ENCODE assay signal across 31 cellular contexts in the genomic region with DNA sequence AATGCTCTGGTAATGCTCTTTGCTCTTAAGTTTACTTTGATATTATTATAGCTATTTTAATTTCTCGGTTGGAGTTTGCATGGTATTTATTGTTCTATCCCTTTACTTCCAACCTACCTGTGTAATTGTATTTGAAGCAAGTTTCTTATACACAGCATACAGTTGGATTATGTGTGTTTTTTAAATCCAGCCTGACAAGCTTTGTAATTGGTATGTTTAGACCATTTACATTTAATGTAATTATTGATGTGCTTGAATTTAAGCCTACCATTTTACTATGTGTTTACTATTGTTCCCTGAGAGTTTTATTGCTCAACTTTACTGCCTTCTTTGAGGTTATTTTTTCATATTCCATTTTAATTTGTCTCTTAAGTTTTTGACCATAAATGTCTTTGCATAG. TPM values are rescaled to one million over a fixed set of nuclear protein-coding genes. Genes with fewer than 3 reads are reported as not detected.
"Had no signal": no experiment of that assay in that cellular context is flagged by ENCODE, and none has a peak within 500 bp of the region (broad histone marks: within the 10 kb centered on the region; RNA-seq: fewer than 3 reads in every experiment).

No MANE protein-coding gene starts in this region.

- H3K27me3 ChIP-seq: neural progenitor cell, ovary, spleen, suprapubic skin, testis, tibial artery, transverse colon, upper lobe of right lung, uterus had no signal

- ATAC-seq: naive thymus-derived CD4-positive, alpha-beta T cell; psoas muscle; right cardiac atrium; sciatic nerve; stimulated activated naive CD8-positive, alpha-beta T cell treated with anti-CD3 and anti-CD28 coated beads, Interleukin-15, amount 100 ng/mL, for 72 hours; stimulated activated naive CD8-positive, alpha-beta T cell treated with anti-CD3 and anti-CD28 coated beads, Interleukin-15, Interleukin-2, amounts not matched to agents 100 U/mL and 50 U/mL, for 24 hours; upper lobe of right lung had no signal

- H3K27ac ChIP-seq: neural progenitor cell, ovary, parathyroid adenoma, psoas muscle, skin epidermis, spleen, suprapubic skin, testis, tibial artery, transverse colon, upper lobe of right lung, uterus had no signal

- H3K4me1 Mint-ChIP-seq: nephron, neural progenitor cell had no signal

- H3K4me2 ChIP-seq: neural progenitor cell, smooth muscle cell had no signal

- H3K9me3 ChIP-seq: ovary, psoas muscle, spleen, suprapubic skin, testis, upper lobe of right lung, uterus had no signal

- H3K4me3 Mint-ChIP-seq: naive thymus-derived CD4-positive, alpha-beta T cell; nephron; neural progenitor cell; stimulated activated naive CD8-positive, alpha-beta T cell treated with anti-CD3 and anti-CD28 coated beads, Interleukin-15, amount 100 ng/mL, for 72 hours; type B pancreatic cell had no signal

- H3K36me3 ChIP-seq: ovary, uterus had no signal

- H3K4me1 ChIP-seq: neural progenitor cell, parathyroid adenoma, psoas muscle, spleen, suprapubic skin, testis, tibial artery, transverse colon, upper lobe of right lung, uterus had no signal

- H3K27ac Mint-ChIP-seq: nephron, neural progenitor cell, progenitor cell of endocrine pancreas, type B pancreatic cell had no signal

- H3K27me3 Mint-ChIP-seq: naive thymus-derived CD4-positive, alpha-beta T cell; progenitor cell of endocrine pancreas; stimulated activated naive CD8-positive, alpha-beta T cell treated with anti-CD3 and anti-CD28 coated beads, Interleukin-15, amount 100 ng/mL, for 72 hours; type B pancreatic cell had no signal

- DNase-seq: naive thymus-derived CD4-positive, alpha-beta T cell; occipital lobe; ovary; psoas muscle; right cardiac atrium; spleen; stimulated activated CD4-positive, alpha-beta T cell treated with anti-CD3 and anti-CD28 coated beads, Interleukin-12 subunit alpha, Interleukin-12 subunit beta, amount 100 ng/mL, for 4 hours; stimulated activated CD4-positive, alpha-beta T cell treated with anti-CD3 and anti-CD28 coated beads, Interleukin-1b, Interleukin-23, amount 100 ng/mL, for 48 hours; stimulated activated CD4-positive, alpha-beta T cell treated with anti-CD3 and anti-CD28 coated beads, Interleukin-4, amount 100 ng/mL, for 1 hour; stimulated activated CD4-positive, alpha-beta T cell treated with anti-CD3 and anti-CD28 coated beads, Interleukin-4, amount 100 ng/mL, for 4 hours; stimulated activated CD8-positive, alpha-beta memory T cell treated with anti-CD3 and anti-CD28 coated beads, Interleukin-4, amount 100 ng/mL, for 48 hours; stimulated activated naive CD4-positive, alpha-beta T cell; stimulated activated naive CD8-positive, alpha-beta T cell treated with anti-CD3 and anti-CD28 coated beads, Interleukin-15, amount 100 ng/mL, for 72 hours; stimulated activated naive CD8-positive, alpha-beta T cell treated with anti-CD3 and anti-CD28 coated beads, Interleukin-15, Interleukin-2, amounts not matched to agents 100 U/mL and 50 U/mL, for 24 hours; substantia nigra; testis; tibial artery; transverse colon; uterus had no signal

- H3K4me3 ChIP-seq: neural progenitor cell, ovary, psoas muscle, skin epidermis, smooth muscle cell, spleen, suprapubic skin, testis, tibial artery, transverse colon, upper lobe of right lung, uterus had no signal

- H3K9ac ChIP-seq: neural progenitor cell, parathyroid adenoma had no signal

- H2AFZ ChIP-seq: neural progenitor cell, parathyroid adenoma had no signal

- H3K9me3 Mint-ChIP-seq: stimulated activated naive CD8-positive, alpha-beta T cell treated with anti-CD3 and anti-CD28 coated beads, Interleukin-15, amount 100 ng/mL, for 72 hours; type B pancreatic cell had no signal

RNA-seq across cellular contexts. Expression of a gene that starts 42.2 kb away (rescaled TPM):
- total RNA-seq: naive thymus-derived CD4-positive, alpha-beta T cell; progenitor cell of endocrine pancreas; renal cortical epithelial cell; transverse colon had no signal
- polyA plus RNA-seq: naive thymus-derived CD4-positive, alpha-beta T cell; neural cell had no signal
